In genomic region chr11:79209540-79210266, GRCh38 we compare ENCODE assay signal across 32 cellular contexts.
DNase-seq lines count a peak whose midpoint lies in the region; ATAC-seq, FAIRE-seq and TF ChIP-seq lines count a peak whose summit lies in the region.
"Had no signal": no experiment of that assay in that cellular context is flagged by ENCODE, and none has a peak within 500 bp of the region (broad histone marks: within the 10 kb centered on the region; RNA-seq: fewer than 3 reads in every experiment).

No MANE protein-coding gene starts in this region.

- no peak overlapping the region for H3K4me3 Mint-ChIP-seq in osteocyte (ENCODE audit: unreplicated experiment)
- H3K4me3 Mint-ChIP-seq: B cell; effector memory CD8-positive, alpha-beta T cell; memory B cell; neural crest cell; T-helper 1 cell treated with Interleukin-12 subunit alpha and Interleukin-12 subunit beta and Interleukin-4 antibody, amounts not matched to agents 30 μg/mL and 1 μg/mL, for 36 hours had no signal

- TF ChIP-seq EP300 in K562 (IDR thresholded peaks at IDR 0.05; ENCODE audit: low read length), result no peak

- FAIRE-seq in K562 (lab: Jason Lieb, UNC), result no peak
- FAIRE-seq: frontal cortex, GM12878, HTR-8/SVneo, TTC549 had no signal

- no peaks in the 10 kb centered on the region for H3K36me3 ChIP-seq in K562 (ENCODE audit: control insufficient read depth, insufficient read depth, low read length)
- no peaks in the 10 kb centered on the region for H3K36me3 ChIP-seq in osteoblast (ENCODE audit: insufficient read depth, low read length)
- H3K36me3 ChIP-seq: stomach, tibial artery had no signal

- no peaks in the 10 kb centered on the region for H3K79me2 ChIP-seq in K562 (ENCODE audit: control insufficient read depth, insufficient read depth, low read length)
- no peaks in the 10 kb centered on the region for H3K79me2 ChIP-seq in osteoblast (ENCODE audit: insufficient read depth, low read length)
- H3K79me2 ChIP-seq: hepatocyte had no signal

- no peak for ATAC-seq in K562
- ATAC-seq: activated CD4-positive, CD25-positive, alpha-beta regulatory T cell treated with anti-CD3 and anti-CD28 coated beads, Interleukin-2, amount 50 U/mL, for 24 hours; effector memory CD8-positive, alpha-beta T cell; GM12878 had no signal

- H3K9me3 ChIP-seq in K562 (replicated peaks; ENCODE audit: control insufficient read depth, insufficient read depth, low read depth, low read length) (no peaks in the 10 kb centered on the region), osteoblast (ENCODE audit: low read depth, low read length) (no peaks in the 10 kb centered on the region)
- H3K9me3 ChIP-seq: stomach, tibial artery had no signal

- H3K36me3 Mint-ChIP-seq in osteocyte (ENCODE audit: unreplicated experiment), result peaks cover 3% of the 10 kb centered on the region
- H3K36me3 Mint-ChIP-seq: memory B cell had no signal

- H2AFZ ChIP-seq in K562 (ENCODE audit: low read depth, low read length) (no peak overlapping the region), osteoblast (ENCODE audit: low read length) (no peak overlapping the region)
- H2AFZ ChIP-seq: hepatocyte had no signal

- no peak overlapping the region for H3K4me2 ChIP-seq in K562 (ENCODE audit: insufficient read depth, low read length)
- no peak overlapping the region for H3K4me2 ChIP-seq in osteoblast (ENCODE audit: insufficient read depth, low read length)
- H3K4me2 ChIP-seq: hepatocyte, KMS-11 had no signal

- TF ChIP-seq CTCF in HFF-Myc (IDR thresholded peaks at IDR 0.05; ENCODE audit: low read depth, low read length, missing control alignments), result no peak
- TF ChIP-seq CTCF in K562 (IDR thresholded peaks at IDR 0.05 in 2 of 3, conservative IDR thresholded peaks at IDR 0.05 in 1 of 3; ENCODE audit: insufficient read depth in 2 of 3, low read depth in 1 of 3, low read length in 3 of 3), result no peak
- no peak for TF ChIP-seq CTCF in osteocyte (IDR thresholded peaks at IDR 0.05)
- TF ChIP-seq CTCF in osteoblast (IDR thresholded peaks at IDR 0.05; ENCODE audit: extremely low read depth, low read depth, low read length), result no peak

- H3K27ac Mint-ChIP-seq in osteocyte (ENCODE audit: unreplicated experiment), result peak overlapping the region; percentile 60
- H3K27ac Mint-ChIP-seq: B cell; effector memory CD8-positive, alpha-beta T cell; memory B cell; T-helper 1 cell treated with Interleukin-12 subunit alpha and Interleukin-12 subunit beta and Interleukin-4 antibody, amounts not matched to agents 30 μg/mL and 1 μg/mL, for 36 hours had no signal

- H3K4me1 Mint-ChIP-seq in osteocyte (ENCODE audit: unreplicated experiment), result peaks cover 12% of the 10 kb centered on the region
- H3K4me1 Mint-ChIP-seq: memory B cell had no signal

- no TSS peak for BruUV-seq in K562 (replicated peaks; lab: Mats Ljungman, UMichigan)

- CTCF ChIA-PET in K562 (lab: Yijun Ruan, JAX; ENCODE audit: low intra/inter-chr PET ratio), result no interaction called here

- H3K27ac ChIP-seq in K562 (ENCODE audit: extremely low read depth, low read depth, low read length) (no peak overlapping the region), osteoblast (ENCODE audit: low read depth, low read length) (no peak overlapping the region)
- H3K27ac ChIP-seq: coronary artery, hepatocyte, KMS-11, SK-N-MC, stomach, tibial artery had no signal

- intact Hi-C loops in K562 (cut with micrococcal nuclease), result no loop called here

- no peaks in the 10 kb centered on the region for H4K20me1 ChIP-seq in K562 (replicated peaks; ENCODE audit: control insufficient read depth, insufficient read depth, low read length)
- no peaks in the 10 kb centered on the region for H4K20me1 ChIP-seq in osteoblast (ENCODE audit: insufficient read depth, low read length)

- POLR2A ChIA-PET in K562 (lab: Yijun Ruan, JAX), result no interaction called here

- TF ChIP-seq RAD21 in K562 (CRISPR knock-in tag; conservative IDR thresholded peaks at IDR 0.05 in 1 of 2, IDR thresholded peaks at IDR 0.05 in 1 of 2), result no peak

- H3K9me1 ChIP-seq in K562 (ENCODE audit: control insufficient read depth, insufficient read depth, low read length), result no peaks in the 10 kb centered on the region

- no peak overlapping the region for H3K9ac ChIP-seq in K562 (ENCODE audit: insufficient read depth in 1 of 2, low read depth in 2 of 2, low read length in 2 of 2)
- H3K9ac ChIP-seq: KMS-11 had no signal

- WGBS in K562 (ENCODE audit: insufficient coverage, low coverage, missing lambda C conversion rate), result 0% methylated on average over 6 of the region's 6 CpGs

- H3K9me3 Mint-ChIP-seq in osteocyte (ENCODE audit: unreplicated experiment), result no peaks in the 10 kb centered on the region
- H3K9me3 Mint-ChIP-seq: memory B cell; neural crest cell; T-helper 1 cell treated with Interleukin-12 subunit alpha and Interleukin-12 subunit beta and Interleukin-4 antibody, amounts not matched to agents 30 μg/mL and 1 μg/mL, for 36 hours had no signal

- H3K27me3 ChIP-seq in K562 (ENCODE audit: control insufficient read depth in 2 of 2, insufficient read depth in 2 of 2, low read length in 2 of 2) (peaks cover 0 to 6% of the 10 kb centered on the region in 2 experiments; a peak in 1 of 5 replicates), osteoblast (ENCODE audit: insufficient read depth, low read length) (no peaks in the 10 kb centered on the region)
- H3K27me3 ChIP-seq: hepatocyte, stomach, tibial artery had no signal

- in situ Hi-C loops in K562 (cut with MboI), result no loop called here

- no peak for TF ChIP-seq POLR2A in K562 (conservative IDR thresholded peaks at IDR 0.05)

- H3K4me3 ChIP-seq in HFF-Myc (replicated peaks; ENCODE audit: low read depth, low read length), result no peak overlapping the region
- no peak overlapping the region for H3K4me3 ChIP-seq in K562
- no peak overlapping the region for H3K4me3 ChIP-seq in osteoblast (ENCODE audit: insufficient read depth, low read length)
- H3K4me3 ChIP-seq: coronary artery, GM12878, hepatocyte, SK-N-MC, stomach, tibial artery had no signal

- no peaks in the 10 kb centered on the region for H3K27me3 Mint-ChIP-seq in osteocyte (ENCODE audit: unreplicated experiment)
- H3K27me3 Mint-ChIP-seq: B cell; effector memory CD8-positive, alpha-beta T cell; memory B cell had no signal

- DNase-seq in NCI-H345 (lab: John Stamatoyannopoulos, UW) (peak; percentile 9), NCI-H345 treated with DMSO at 0.1 percent for 48 hours (lab: John Stamatoyannopoulos, UW; ENCODE audit: unreplicated experiment) (no peak), HFF-Myc (ENCODE audit: extremely low read depth, low read depth) (peak; percentile 26), K562 (ENCODE audit: extremely low read depth in 1 of 4, low spot score in 3 of 4) (no peak), osteocyte (ENCODE audit: extremely low spot score, unreplicated experiment) (no peak), ecto neural progenitor cell (ENCODE audit: low spot score) (no peak), GF-D8 (lab: John Stamatoyannopoulos, UW) (no peak), osteoblast (ENCODE audit: insufficient read length, low spot score, missing footprints) (no peak)
- DNase-seq: activated CD4-positive, alpha-beta T cell treated with anti-CD3 and anti-CD28 coated beads, Interleukin-2, amount 50 U/mL, for 48 hours; activated CD8-positive, alpha-beta memory T cell treated with anti-CD3 and anti-CD28 coated beads, Interleukin-2, amount 50 U/mL, for 4 hours; activated naive CD4-positive, alpha-beta T cell treated with anti-CD3 and anti-CD28 coated beads, Interleukin-2, amount 50 U/mL, for 16 hours; effector memory CD8-positive, alpha-beta T cell; erythroblast; HCEC 1CT; left cardiac atrium; NCI-H146; NCI-H774; stomach had no signal

- H3K4me1 ChIP-seq in K562 (replicated peaks in 1 of 2; ENCODE audit: control insufficient read depth in 2 of 2, insufficient read depth in 2 of 2, low read length in 2 of 2) (no peaks in the 10 kb centered on the region), osteoblast (ENCODE audit: insufficient read depth, low read length) (no peaks in the 10 kb centered on the region)
- H3K4me1 ChIP-seq: stomach, tibial artery had no signal

TF ChIP-seq in K562, 482 proteins besides CTCF, POLR2A, EP300 and RAD21:
- TF ChIP-seq PTRF (tag; IDR thresholded peaks at IDR 0.05) (no peak), NFIC (IDR thresholded peaks at IDR 0.05) (peak; percentile 43)

Comparison
In these comparisons a context has a peak if more than half of its experiments do, and no peak if none do; other contexts are left out.
1. DNase-seq: peak in NCI-H345 (single experiment) and HFF-Myc (single experiment); none in NCI-H345 treated with DMSO at 0.1 percent for 48 hours (single experiment), K562 (0 of 4), osteocyte (single experiment), ecto neural progenitor cell (single experiment), GF-D8 (single experiment) and osteoblast (single experiment).